Comparison of ENCODE assay signal across 23 cellular contexts in genomic region chr7:150753239-150753638, GRCh38. TPM values are rescaled to one million over a fixed set of nuclear protein-coding genes. Genes with fewer than 3 reads are reported as not detected.
DNase-seq lines count a peak whose midpoint lies in the region; ATAC-seq and TF ChIP-seq lines count a peak whose summit lies in the region.
"Had no signal": no experiment of that assay in that cellular context is flagged by ENCODE, and none has a peak within 500 bp of the region (broad histone marks: within the 10 kb centered on the region; RNA-seq: fewer than 3 reads in every experiment).

No MANE protein-coding gene starts in this region.

- H3K36me3 ChIP-seq in CD8-positive, alpha-beta T cell (ENCODE audit: insufficient read depth, low read length), result no peaks in the 10 kb centered on the region
- H3K36me3 ChIP-seq: pancreas, transverse colon, WERI-Rb-1 had no signal

- H3K9me3 ChIP-seq in CD8-positive, alpha-beta T cell (ENCODE audit: low read length), result no peaks in the 10 kb centered on the region
- H3K9me3 ChIP-seq: pancreas, transverse colon had no signal

- peaks cover 80% of the 10 kb centered on the region for H3K4me1 Mint-ChIP-seq in CD8-positive, alpha-beta T cell (ENCODE audit: low read depth)
- H3K4me1 Mint-ChIP-seq in activated T-helper 1 cell treated with anti-CD3 and anti-CD28 coated beads, Interleukin-12 subunit alpha, Interleukin-12 subunit beta, Interleukin-2, Interleukin-4 antibody, amounts not matched to agents 30 ng/mL and 10 ng/mL and 1 ng/mL, durations not matched to agents 14 hours and 24 hours and 36 hours (ENCODE audit: low read depth), result peaks cover 75% of the 10 kb centered on the region
- peaks cover 57 to 67% of the 10 kb centered on the region in 2 donors for H3K4me1 Mint-ChIP-seq in natural killer cell
- H3K4me1 Mint-ChIP-seq: GM23338 had no signal

- H3K9me3 Mint-ChIP-seq in CD8-positive, alpha-beta T cell, result no peaks in the 10 kb centered on the region
- H3K9me3 Mint-ChIP-seq in activated T-helper 1 cell treated with anti-CD3 and anti-CD28 coated beads, Interleukin-12 subunit alpha, Interleukin-12 subunit beta, Interleukin-2, Interleukin-4 antibody, amounts not matched to agents 30 ng/mL and 10 ng/mL and 1 ng/mL, durations not matched to agents 14 hours and 24 hours and 36 hours, result peaks cover 4% of the 10 kb centered on the region
- peaks cover 2 to 5% of the 10 kb centered on the region in 2 donors for H3K9me3 Mint-ChIP-seq in natural killer cell
- H3K9me3 Mint-ChIP-seq: GM23338 had no signal

- DNase-seq in NOMO-1 treated with DMSO at 0.1 percent for 48 hours (lab: John Stamatoyannopoulos, UW; ENCODE audit: unreplicated experiment) (peak; percentile 6), NOMO-1 treated with dmso at 0.1 percent for 144 hours (lab: John Stamatoyannopoulos, UW; ENCODE audit: unreplicated experiment) (no peak), natural killer cell (no peak), hippocampal formation (lab: John Stamatoyannopoulos, UW) (no peak), NCI-H2196 treated with DMSO at 0.1 percent for 48 hours (lab: John Stamatoyannopoulos, UW; ENCODE audit: unreplicated experiment) (no peak)
- no peak for DNase-seq in CD8-positive, alpha-beta T cell
- DNase-seq in activated T-helper 1 cell treated with anti-CD3 and anti-CD28 coated beads, Interleukin-12 subunit alpha, Interleukin-12 subunit beta, Interleukin-2, Interleukin-4 antibody, amounts not matched to agents 30 ng/mL and 10 ng/mL and 1 ng/mL, durations not matched to agents 14 hours and 24 hours and 36 hours (ENCODE audit: low spot score), result no peak
- DNase-seq: activated CD8-positive, alpha-beta memory T cell treated with anti-CD3 and anti-CD28 coated beads, Interleukin-2, amount 50 U/mL, for 4 hours; amniotic stem cell; effector memory CD4-positive, alpha-beta T cell; KG1; left colon; NCI-H2171 treated with DMSO at 0.1 percent for 48 hours; NCI-H774; pancreas; stimulated activated CD4-positive, alpha-beta T cell treated with anti-CD3 and anti-CD28 coated beads, Interleukin-4, amount 100 ng/mL, for 4 hours; transverse colon; WERI-Rb-1 had no signal

- POLR2A ChIA-PET in CD8-positive, alpha-beta T cell (lab: Charles Lee), result interaction anchor here (0.8 to 1.4 kb wide), 2 partner anchors 21 to 85 kb away, joined by 3 to 4 read pairs; no protein-coding TSS in a partner anchor

- no peaks in the 10 kb centered on the region for H3K27me3 Mint-ChIP-seq in CD8-positive, alpha-beta T cell (ENCODE audit: low read depth)
- H3K27me3 Mint-ChIP-seq in activated T-helper 1 cell treated with anti-CD3 and anti-CD28 coated beads, Interleukin-12 subunit alpha, Interleukin-12 subunit beta, Interleukin-2, Interleukin-4 antibody, amounts not matched to agents 30 ng/mL and 10 ng/mL and 1 ng/mL, durations not matched to agents 14 hours and 24 hours and 36 hours (ENCODE audit: insufficient read depth), result peaks cover 3% of the 10 kb centered on the region
- H3K27me3 Mint-ChIP-seq in natural killer cell (ENCODE audit: low read depth in 2 of 2), result no peaks in the 10 kb centered on the region

- peaks cover 83% of the 10 kb centered on the region for H3K4me1 ChIP-seq in CD8-positive, alpha-beta T cell (ENCODE audit: insufficient read depth, low read length)

- H3K4me3 ChIP-seq in CD8-positive, alpha-beta T cell (ENCODE audit: low read depth, low read length), result no peak overlapping the region
- H3K4me3 ChIP-seq: GM23338, hepatocyte, pancreas, transverse colon had no signal

- no peak overlapping the region for H3K27ac ChIP-seq in CD8-positive, alpha-beta T cell (ENCODE audit: low read depth, low read length)
- H3K27ac ChIP-seq: hepatocyte, pancreas, RWPE1, transverse colon, WERI-Rb-1 had no signal

- no peaks in the 10 kb centered on the region for H3K36me3 Mint-ChIP-seq in CD8-positive, alpha-beta T cell
- peaks cover under 1% of the 10 kb centered on the region for H3K36me3 Mint-ChIP-seq in activated T-helper 1 cell treated with anti-CD3 and anti-CD28 coated beads, Interleukin-12 subunit alpha, Interleukin-12 subunit beta, Interleukin-2, Interleukin-4 antibody, amounts not matched to agents 30 ng/mL and 10 ng/mL and 1 ng/mL, durations not matched to agents 14 hours and 24 hours and 36 hours (ENCODE audit: low read depth)
- H3K36me3 Mint-ChIP-seq in natural killer cell, result no peaks in the 10 kb centered on the region

- H3K4me3 Mint-ChIP-seq in CD8-positive, alpha-beta T cell, result no peak overlapping the region
- no peak overlapping the region for H3K4me3 Mint-ChIP-seq in activated T-helper 1 cell treated with anti-CD3 and anti-CD28 coated beads, Interleukin-12 subunit alpha, Interleukin-12 subunit beta, Interleukin-2, Interleukin-4 antibody, amounts not matched to agents 30 ng/mL and 10 ng/mL and 1 ng/mL, durations not matched to agents 14 hours and 24 hours and 36 hours
- H3K4me3 Mint-ChIP-seq in natural killer cell, result no peak overlapping the region
- H3K4me3 Mint-ChIP-seq: GM23338 had no signal

- ATAC-seq in CD8-positive, alpha-beta T cell, result no peak
- no peak for ATAC-seq in natural killer cell
- no peak for ATAC-seq in HG02870 (IDR thresholded peaks at IDR 0.05; ENCODE audit: unreplicated experiment)
- ATAC-seq: GM23338, left colon had no signal

- TF ChIP-seq CTCF in CD8-positive, alpha-beta T cell (IDR thresholded peaks at IDR 0.05), result no peak
- TF ChIP-seq CTCF in natural killer cell (IDR thresholded peaks at IDR 0.05), result no peak

- intact Hi-C loops in CD8-positive, alpha-beta T cell (cut with DNase I, micrococcal nuclease), result loop anchor here in 1 of 2 experiments (10.0 kb wide), 1 partner anchor 468 kb away; no protein-coding TSS in a partner anchor
- intact Hi-C loops in activated T-helper 1 cell treated with anti-CD3 and anti-CD28 coated beads, Interleukin-12 subunit alpha, Interleukin-12 subunit beta, Interleukin-2, Interleukin-4 antibody, amounts not matched to agents 30 ng/mL and 10 ng/mL and 1 ng/mL, durations not matched to agents 14 hours and 24 hours and 36 hours (cut with micrococcal nuclease), result no loop called here
- intact Hi-C loops in natural killer cell (cut with micrococcal nuclease), result loop anchor here (5.0 kb wide), 1 partner anchor 36 kb away; the partner anchor contains the start of gene GIMAP1

- H3K27me3 ChIP-seq in CD8-positive, alpha-beta T cell (ENCODE audit: insufficient read depth, low read length), result no peaks in the 10 kb centered on the region
- H3K27me3 ChIP-seq: pancreas, transverse colon had no signal

- CTCF ChIA-PET in CD8-positive, alpha-beta T cell (lab: Charles Lee), result interaction anchor here (1.2 kb wide), 1 partner anchor 85 kb away, joined by 3 read pairs; no protein-coding TSS in a partner anchor

- peak overlapping the region; percentile 94 for H3K27ac Mint-ChIP-seq in CD8-positive, alpha-beta T cell
- H3K27ac Mint-ChIP-seq in activated T-helper 1 cell treated with anti-CD3 and anti-CD28 coated beads, Interleukin-12 subunit alpha, Interleukin-12 subunit beta, Interleukin-2, Interleukin-4 antibody, amounts not matched to agents 30 ng/mL and 10 ng/mL and 1 ng/mL, durations not matched to agents 14 hours and 24 hours and 36 hours, result peak overlapping the region; percentile 89
- H3K27ac Mint-ChIP-seq in natural killer cell, result peak overlapping the region; percentile 87 to 89
- H3K27ac Mint-ChIP-seq: GM23338 had no signal

RNA-seq across cellular contexts. Expression of gene GIMAP5, which starts 16.0 kb away (rescaled TPM):
- 10 to 100 TPM; 23.5 to 24.1 TPM for total RNA-seq in CD8-positive, alpha-beta T cell
- 53.8 and 59.7 TPM in 2 replicates for total RNA-seq in activated T-helper 1 cell treated with anti-CD3 and anti-CD28 coated beads, Interleukin-12 subunit alpha, Interleukin-12 subunit beta, Interleukin-2, Interleukin-4 antibody, amounts not matched to agents 30 ng/mL and 10 ng/mL and 1 ng/mL, durations not matched to agents 14 hours and 24 hours and 36 hours
- 10 to 100 TPM; 29.2 to 64.1 (median 35.3) TPM for total RNA-seq in natural killer cell
- total RNA-seq: fibroblast of lung, GM23338 had no signal

RNA-seq across cellular contexts. Expression of gene GIMAP1, which starts 36.8 kb away (rescaled TPM):
- total RNA-seq in CD8-positive, alpha-beta T cell, result 1 to 10 TPM; 6.1 to 6.2 TPM
- 4.6 and 4.9 TPM in 2 replicates for total RNA-seq in activated T-helper 1 cell treated with anti-CD3 and anti-CD28 coated beads, Interleukin-12 subunit alpha, Interleukin-12 subunit beta, Interleukin-2, Interleukin-4 antibody, amounts not matched to agents 30 ng/mL and 10 ng/mL and 1 ng/mL, durations not matched to agents 14 hours and 24 hours and 36 hours
- total RNA-seq in natural killer cell, result 10 to 100 TPM; 11.1 to 23.9 (median 13.3) TPM
- total RNA-seq: GM23338, hepatocyte had no signal

RNA-seq across cellular contexts. Expression of gene TMEM176B, which starts 46.9 kb away (rescaled TPM):
- not detected for total RNA-seq in CD8-positive, alpha-beta T cell
- not detected in 2 replicates for total RNA-seq in activated T-helper 1 cell treated with anti-CD3 and anti-CD28 coated beads, Interleukin-12 subunit alpha, Interleukin-12 subunit beta, Interleukin-2, Interleukin-4 antibody, amounts not matched to agents 30 ng/mL and 10 ng/mL and 1 ng/mL, durations not matched to agents 14 hours and 24 hours and 36 hours
- total RNA-seq in natural killer cell, result 1 to 10 TPM in 1 of 3 donors, not detected in 2; 4.0 TPM

RNA-seq across cellular contexts. Expression of gene TMEM176A, which starts 47.3 kb away (rescaled TPM):
- total RNA-seq in CD8-positive, alpha-beta T cell, result under 1 TPM in 1 of 2 experiments, not detected in 1; 0.35 TPM
- total RNA-seq in activated T-helper 1 cell treated with anti-CD3 and anti-CD28 coated beads, Interleukin-12 subunit alpha, Interleukin-12 subunit beta, Interleukin-2, Interleukin-4 antibody, amounts not matched to agents 30 ng/mL and 10 ng/mL and 1 ng/mL, durations not matched to agents 14 hours and 24 hours and 36 hours, result not detected in 2 replicates
- total RNA-seq in natural killer cell, result 1 to 10 TPM in 1 of 3 donors, not detected in 2; 2.0 TPM
- total RNA-seq: GM23338 had no signal
